16 cellular contexts compared by ENCODE assay signal in genomic region chr16:27195941-27196595, GRCh38. TPM values are rescaled to one million over a fixed set of nuclear protein-coding genes. Genes with fewer than 3 reads are reported as not detected.
DNase-seq lines count a peak whose midpoint lies in the region; ATAC-seq lines count a peak whose summit lies in the region.
"Had no signal": no experiment of that assay in that cellular context is flagged by ENCODE, and none has a peak within 500 bp of the region (broad histone marks: within the 10 kb centered on the region; RNA-seq: fewer than 3 reads in every experiment).

No MANE protein-coding gene starts in this region.

- H3K36me3 Mint-ChIP-seq in CD4-positive, alpha-beta memory T cell, result no peaks in the 10 kb centered on the region
- H3K36me3 Mint-ChIP-seq in activated T-cell treated with anti-CD3 and anti-CD28 coated beads, Interleukin-2, amount 50 U/mL, for 72 hours (ENCODE audit: insufficient read depth in 2 of 2), result peaks cover 7 to 8% of the 10 kb centered on the region in 2 donors
- H3K36me3 Mint-ChIP-seq: brain had no signal

- H3K27ac ChIP-seq in CD4-positive, alpha-beta memory T cell (ENCODE audit: low read depth, low read length), result peak overlapping the region; percentile 43
- H3K27ac ChIP-seq in epithelial cell of prostate, result peak overlapping the region; percentile 74
- H3K27ac ChIP-seq: C4-2B, left lung, psoas muscle, tibial artery had no signal

- CTCF ChIA-PET in CD4-positive, alpha-beta memory T cell (lab: Charles Lee; ENCODE audit: partially characterized antibody), result interaction anchor here (1.0 to 11.1 kb wide), 17 partner anchors 8 to 255 kb away, joined by 3 to 164 read pairs (median 5); no protein-coding TSS in a partner anchor

- no peaks in the 10 kb centered on the region for H3K27me3 Mint-ChIP-seq in CD4-positive, alpha-beta memory T cell
- H3K27me3 Mint-ChIP-seq in activated T-cell treated with anti-CD3 and anti-CD28 coated beads, Interleukin-2, amount 50 U/mL, for 72 hours (ENCODE audit: low read depth), result no peaks in the 10 kb centered on the region

- peak; percentile 85 to 90 (median 86) for DNase-seq in CD4-positive, alpha-beta memory T cell
- DNase-seq in SW480 (ENCODE audit: low spot score) (peak; percentile 93), epithelial cell of prostate (ENCODE audit: low read depth, low spot score) (no peak), NCI-H748 treated with DMSO at 0.1 percent for 48 hours (lab: John Stamatoyannopoulos, UW) (no peak)
- DNase-seq in activated T-cell treated with anti-CD3 and anti-CD28 coated beads, Interleukin-2, amount 50 U/mL, for 72 hours, result no peak
- DNase-seq: left lung; NCI-H1930; NCI-H526; Peyer's patch; psoas muscle; stimulated activated CD4-positive, alpha-beta T cell treated with anti-CD3 and anti-CD28 coated beads, Interleukin-12 subunit alpha, Interleukin-12 subunit beta, amount 100 ng/mL, for 4 hours; tibial artery had no signal

- intact Hi-C loops in CD4-positive, alpha-beta memory T cell (cut with micrococcal nuclease), result loop anchor here (1.0 kb wide), 3 partner anchors 17 to 41 kb away; no protein-coding TSS in a partner anchor

- peaks cover 56 to 83% (median 71%) of the 10 kb centered on the region in 4 donors for H3K4me1 Mint-ChIP-seq in CD4-positive, alpha-beta memory T cell
- H3K4me1 Mint-ChIP-seq in activated T-cell treated with anti-CD3 and anti-CD28 coated beads, Interleukin-2, amount 50 U/mL, for 72 hours (ENCODE audit: low read depth), result peaks cover 48% of the 10 kb centered on the region

- H3K4me1 ChIP-seq in CD4-positive, alpha-beta memory T cell (ENCODE audit: insufficient read depth, low read length), result peaks cover 70% of the 10 kb centered on the region
- H3K4me1 ChIP-seq: psoas muscle, tibial artery had no signal

- H3K9me3 Mint-ChIP-seq in CD4-positive, alpha-beta memory T cell, result peaks cover 0 to 7% (median 0%) of the 10 kb centered on the region in 8 donors
- peaks cover 2 to 11% of the 10 kb centered on the region in 2 donors for H3K9me3 Mint-ChIP-seq in activated T-cell treated with anti-CD3 and anti-CD28 coated beads, Interleukin-2, amount 50 U/mL, for 72 hours

- H3K4me3 ChIP-seq in CD4-positive, alpha-beta memory T cell (ENCODE audit: low read length in 2 of 2), result no peak overlapping the region
- H3K4me3 ChIP-seq: left lung, Peyer's patch, psoas muscle, tibial artery had no signal

- H3K36me3 ChIP-seq in CD4-positive, alpha-beta memory T cell (ENCODE audit: insufficient read depth, low read length), result no peaks in the 10 kb centered on the region
- H3K36me3 ChIP-seq: left lung, Peyer's patch, tibial artery had no signal

- H3K27me3 ChIP-seq in CD4-positive, alpha-beta memory T cell (ENCODE audit: insufficient read depth, low read length), result no peaks in the 10 kb centered on the region
- H3K27me3 ChIP-seq: left lung, Peyer's patch had no signal

- H3K27ac Mint-ChIP-seq in CD4-positive, alpha-beta memory T cell, result peak overlapping the region; percentile 85 to 99 (median 98)
- no peak overlapping the region for H3K27ac Mint-ChIP-seq in activated T-cell treated with anti-CD3 and anti-CD28 coated beads, Interleukin-2, amount 50 U/mL, for 72 hours
- H3K27ac Mint-ChIP-seq: brain had no signal

- peak overlapping the region in 7 of 8 donors; percentile 46 to 89 (median 79) for H3K4me3 Mint-ChIP-seq in CD4-positive, alpha-beta memory T cell
- no peak overlapping the region for H3K4me3 Mint-ChIP-seq in activated T-cell treated with anti-CD3 and anti-CD28 coated beads, Interleukin-2, amount 50 U/mL, for 72 hours
- H3K4me3 Mint-ChIP-seq: brain had no signal

- no peaks in the 10 kb centered on the region for H3K9me3 ChIP-seq in CD4-positive, alpha-beta memory T cell (ENCODE audit: control insufficient read depth in 1 of 2, low read length in 2 of 2)
- H3K9me3 ChIP-seq: left lung, Peyer's patch, psoas muscle, tibial artery had no signal

- POLR2A ChIA-PET in CD4-positive, alpha-beta memory T cell (lab: Charles Lee; ENCODE audit: partially characterized antibody), result interaction anchor here (0.6 to 8.0 kb wide), 14 partner anchors 8 to 262 kb away, joined by 3 to 106 read pairs (median 4); partner anchors contain the start of gene KDM8

- peak; percentile 69 to 77 for ATAC-seq in activated T-cell treated with anti-CD3 and anti-CD28 coated beads, Interleukin-2, amount 50 U/mL, for 72 hours (replicated peaks in 1 of 2)
- no peak for ATAC-seq in GM21360 (IDR thresholded peaks at IDR 0.05; ENCODE audit: unreplicated experiment)
- ATAC-seq in HG02588 (IDR thresholded peaks at IDR 0.05; ENCODE audit: unreplicated experiment), result no peak
- ATAC-seq: left lung, psoas muscle had no signal

RNA-seq across cellular contexts. Expression of gene KDM8, which starts 7.3 kb away (rescaled TPM):
- total RNA-seq in CD4-positive, alpha-beta memory T cell, result 10 to 100 TPM; 28.6 to 31.0 TPM
- polyA plus RNA-seq in CD4-positive, alpha-beta memory T cell, result 1 to 10 TPM; 4.8 to 8.1 TPM
- total RNA-seq in activated T-cell treated with anti-CD3 and anti-CD28 coated beads, Interleukin-2, amount 50 U/mL, for 72 hours, result 10 to 100 TPM; 12.8 to 16.2 TPM

Comparison
In these comparisons a context has a peak if more than half of its experiments do, and no peak if none do; other contexts are left out.
1. DNase-seq: peak in CD4-positive, alpha-beta memory T cell (5 of 5) and SW480 (single experiment); none in activated T-cell treated with anti-CD3 and anti-CD28 coated beads, Interleukin-2, amount 50 U/mL, for 72 hours (0 of 2), epithelial cell of prostate (single experiment) and NCI-H748 treated with DMSO at 0.1 percent for 48 hours (single experiment).
2. H3K4me3 Mint-ChIP-seq: peak in CD4-positive, alpha-beta memory T cell (7 of 8); none in activated T-cell treated with anti-CD3 and anti-CD28 coated beads, Interleukin-2, amount 50 U/mL, for 72 hours (0 of 2).
3. ATAC-seq: peak in activated T-cell treated with anti-CD3 and anti-CD28 coated beads, Interleukin-2, amount 50 U/mL, for 72 hours (2 of 2); none in GM21360 (single experiment) and HG02588 (single experiment).